Comparison of ENCODE assay signal across 12 cellular contexts in genomic region chr12:123655420-123655819, GRCh38. TPM values are rescaled to one million over a fixed set of nuclear protein-coding genes. Genes with fewer than 3 reads are reported as not detected.
DNase-seq lines count a peak whose midpoint lies in the region; ATAC-seq, FAIRE-seq and TF ChIP-seq lines count a peak whose summit lies in the region.
"Had no signal": no experiment of that assay in that cellular context is flagged by ENCODE, and none has a peak within 500 bp of the region (broad histone marks: within the 10 kb centered on the region; RNA-seq: fewer than 3 reads in every experiment).

No MANE protein-coding gene starts in this region.

- peaks cover 6% of the 10 kb centered on the region for H3K4me1 Mint-ChIP-seq in activated CD8-positive, alpha-beta T cell treated with anti-CD3 and anti-CD28 coated beads for 36 hours (ENCODE audit: low read depth)

- H3K4me3 Mint-ChIP-seq in activated CD8-positive, alpha-beta T cell treated with anti-CD3 and anti-CD28 coated beads for 36 hours = no peak overlapping the region
- H3K4me3 Mint-ChIP-seq: stimulated activated naive B cell treated with anti-CD40 and anti-IgM and Interleukin-4, amounts not matched to agents 10 μg/mL and 1 μg/mL and 100 μg/mL, for 72 hours; T-helper 1 cell treated with Interleukin-12 subunit alpha and Interleukin-12 subunit beta and Interleukin-4 antibody, amounts not matched to agents 30 μg/mL and 1 μg/mL, for 36 hours had no signal

- H3K36me3 Mint-ChIP-seq in activated CD8-positive, alpha-beta T cell treated with anti-CD3 and anti-CD28 coated beads for 36 hours (ENCODE audit: low read depth) = peaks cover 47% of the 10 kb centered on the region

- no peaks in the 10 kb centered on the region for H3K9me3 Mint-ChIP-seq in activated CD8-positive, alpha-beta T cell treated with anti-CD3 and anti-CD28 coated beads for 36 hours
- H3K9me3 Mint-ChIP-seq: stimulated activated naive B cell treated with anti-CD40 and anti-IgM and Interleukin-4, amounts not matched to agents 10 μg/mL and 1 μg/mL and 100 μg/mL, for 72 hours; T-helper 1 cell treated with Interleukin-12 subunit alpha and Interleukin-12 subunit beta and Interleukin-4 antibody, amounts not matched to agents 30 μg/mL and 1 μg/mL, for 36 hours had no signal

- H3K27me3 ChIP-seq in Peyer's patch = no peaks in the 10 kb centered on the region

- H3K27ac Mint-ChIP-seq in activated CD8-positive, alpha-beta T cell treated with anti-CD3 and anti-CD28 coated beads for 36 hours = no peak overlapping the region
- H3K27ac Mint-ChIP-seq: stimulated activated naive B cell treated with anti-CD40 and anti-IgM and Interleukin-4, amounts not matched to agents 10 μg/mL and 1 μg/mL and 100 μg/mL, for 72 hours; T-helper 1 cell treated with Interleukin-12 subunit alpha and Interleukin-12 subunit beta and Interleukin-4 antibody, amounts not matched to agents 30 μg/mL and 1 μg/mL, for 36 hours had no signal

- H3K36me3 ChIP-seq in Peyer's patch = peaks cover 0 to 50% (median 0%) of the 10 kb centered on the region in 3 donors

- no peak overlapping the region for H3K27ac ChIP-seq in Peyer's patch

- no peak for DNase-seq in GM12892 (ENCODE audit: insufficient read length)
- DNase-seq in GM20000 (ENCODE audit: low spot score) = peak; percentile 47
- peak in 2 of 3 donors; percentile 49 to 56 for DNase-seq in Peyer's patch
- DNase-seq in urothelium cell line (ENCODE audit: low spot score) = no peak
- no peak for DNase-seq in stimulated activated CD4-positive, alpha-beta T cell treated with anti-CD3 and anti-CD28 coated beads, Interleukin-12 subunit alpha, Interleukin-12 subunit beta, amount 100 ng/mL, for 4 hours
- DNase-seq in activated CD8-positive, alpha-beta T cell treated with anti-CD3 and anti-CD28 coated beads for 36 hours = no peak
- DNase-seq: GF-D8; stimulated activated naive B cell treated with anti-CD40 and anti-IgM and Interleukin-4, amounts not matched to agents 10 μg/mL and 1 μg/mL and 100 μg/mL, for 72 hours had no signal

- intact Hi-C loops in activated CD8-positive, alpha-beta T cell treated with anti-CD3 and anti-CD28 coated beads for 36 hours (cut with micrococcal nuclease) = no loop called here

- no peaks in the 10 kb centered on the region for H3K9me3 ChIP-seq in Peyer's patch

- CTCF ChIA-PET in activated CD8-positive, alpha-beta T cell treated with anti-CD3 and anti-CD28 coated beads for 36 hours (lab: Charles Lee) = interaction anchor here (1.5 kb wide), 1 partner anchor 187 kb away, joined by 3 read pairs; no protein-coding TSS in a partner anchor

- H3K4me3 ChIP-seq in Peyer's patch = no peak overlapping the region
- H3K4me3 ChIP-seq: lung had no signal

- no peaks in the 10 kb centered on the region for H3K4me1 ChIP-seq in Peyer's patch

- ATAC-seq in HG03064 (IDR thresholded peaks at IDR 0.05; ENCODE audit: low read depth, unreplicated experiment) = peak; percentile 77
- no peak for ATAC-seq in activated CD8-positive, alpha-beta T cell treated with anti-CD3 and anti-CD28 coated beads for 36 hours
- ATAC-seq in esophagus mucosa = no peak
- ATAC-seq: stimulated activated naive B cell treated with anti-CD40 and anti-IgM and Interleukin-4, amounts not matched to agents 10 μg/mL and 1 μg/mL and 100 μg/mL, for 72 hours had no signal

- FAIRE-seq in GM12892 (lab: Jason Lieb, UNC) (peak; percentile 36), urothelium cell line (lab: Jason Lieb, UNC) (no peak)

- H3K27me3 Mint-ChIP-seq in activated CD8-positive, alpha-beta T cell treated with anti-CD3 and anti-CD28 coated beads for 36 hours = no peaks in the 10 kb centered on the region
- H3K27me3 Mint-ChIP-seq: stimulated activated naive B cell treated with anti-CD40 and anti-IgM and Interleukin-4, amounts not matched to agents 10 μg/mL and 1 μg/mL and 100 μg/mL, for 72 hours had no signal

- POLR2A ChIA-PET in activated CD8-positive, alpha-beta T cell treated with anti-CD3 and anti-CD28 coated beads for 36 hours (lab: Charles Lee) = interaction anchor here (1.0 kb wide), 1 partner anchor 21 kb away, joined by 3 read pairs; no protein-coding TSS in a partner anchor

- TF ChIP-seq POLR2A in GM12892 (IDR thresholded peaks at IDR 0.05; ENCODE audit: low read depth, low read length) = no peak
- no peak for TF ChIP-seq POLR2A in Peyer's patch (IDR thresholded peaks at IDR 0.05)

- TF ChIP-seq CTCF in GM20000 (IDR thresholded peaks at IDR 0.05; ENCODE audit: extremely low read depth, missing control alignments) (no peak), Peyer's patch (IDR thresholded peaks at IDR 0.05) (no peak)
- no peak for TF ChIP-seq CTCF in activated CD8-positive, alpha-beta T cell treated with anti-CD3 and anti-CD28 coated beads for 36 hours (IDR thresholded peaks at IDR 0.05)

RNA-seq across cellular contexts. Expression of gene TCTN2, which starts 15.5 kb away (rescaled TPM):
- 5.4 TPM for polyA plus RNA-seq in GM12892 (2012; ENCODE audit: missing spikeins)
- total RNA-seq in Peyer's patch (1 to 10 TPM; 1.2 to 9.1 (median 4.3) TPM), esophagus mucosa (4.9 TPM)
- 1 to 10 TPM; 2.0 to 2.3 TPM for total RNA-seq in activated CD8-positive, alpha-beta T cell treated with anti-CD3 and anti-CD28 coated beads for 36 hours

RNA-seq across cellular contexts. Expression of gene GTF2H3, which starts 21.8 kb away (rescaled TPM):
- 36.1 TPM for polyA plus RNA-seq in GM12892 (2012; ENCODE audit: missing spikeins)
- total RNA-seq in Peyer's patch (10 to 100 TPM; 11.1 to 25.6 (median 15.5) TPM), esophagus mucosa (31.5 TPM)
- 10 to 100 TPM; 78.6 to 80.0 TPM for total RNA-seq in activated CD8-positive, alpha-beta T cell treated with anti-CD3 and anti-CD28 coated beads for 36 hours

RNA-seq across cellular contexts. Expression of gene EIF2B1, which starts 21.9 kb away (rescaled TPM):
- 42.5 TPM for polyA plus RNA-seq in GM12892 (2012; ENCODE audit: missing spikeins)
- total RNA-seq in Peyer's patch (100 to 1,000 TPM in 2 of 4 donors, 10 to 100 TPM in 2; 89.1 to 113 (median 103) TPM), esophagus mucosa (42.7 TPM)
- total RNA-seq in activated CD8-positive, alpha-beta T cell treated with anti-CD3 and anti-CD28 coated beads for 36 hours = 10 to 100 TPM; 54.5 to 61.8 TPM

RNA-seq across cellular contexts. Expression of gene DDX55, which starts 53.5 kb away (rescaled TPM):
- 22.4 TPM for polyA plus RNA-seq in GM12892 (2012; ENCODE audit: missing spikeins)
- 10 to 100 TPM; 15.2 to 47.9 (median 24.4) TPM for total RNA-seq in Peyer's patch
- 10 to 100 TPM; 51.7 to 55.4 TPM for total RNA-seq in activated CD8-positive, alpha-beta T cell treated with anti-CD3 and anti-CD28 coated beads for 36 hours
- 11.1 TPM for total RNA-seq in esophagus mucosa

RNA-seq across cellular contexts. Expression of gene ATP6V0A2, which starts 56.7 kb away (rescaled TPM):
- polyA plus RNA-seq in GM12892 (2012; ENCODE audit: missing spikeins) = 24.7 TPM
- total RNA-seq in Peyer's patch = 10 to 100 TPM; 15.7 to 53.5 (median 32.9) TPM
- 10 to 100 TPM; 54.6 to 60.3 TPM for total RNA-seq in activated CD8-positive, alpha-beta T cell treated with anti-CD3 and anti-CD28 coated beads for 36 hours
- 12.8 TPM for total RNA-seq in esophagus mucosa

Comparison
In these comparisons a context has a peak if more than half of its experiments do, and no peak if none do; other contexts are left out.
1. DNase-seq: peak in GM20000 (single experiment) and Peyer's patch (2 of 3); none in GM12892 (single experiment), urothelium cell line (single experiment), stimulated activated CD4-positive, alpha-beta T cell treated with anti-CD3 and anti-CD28 coated beads, Interleukin-12 subunit alpha, Interleukin-12 subunit beta, amount 100 ng/mL, for 4 hours (single experiment) and activated CD8-positive, alpha-beta T cell treated with anti-CD3 and anti-CD28 coated beads for 36 hours (single experiment).